In the genomic region with DNA sequence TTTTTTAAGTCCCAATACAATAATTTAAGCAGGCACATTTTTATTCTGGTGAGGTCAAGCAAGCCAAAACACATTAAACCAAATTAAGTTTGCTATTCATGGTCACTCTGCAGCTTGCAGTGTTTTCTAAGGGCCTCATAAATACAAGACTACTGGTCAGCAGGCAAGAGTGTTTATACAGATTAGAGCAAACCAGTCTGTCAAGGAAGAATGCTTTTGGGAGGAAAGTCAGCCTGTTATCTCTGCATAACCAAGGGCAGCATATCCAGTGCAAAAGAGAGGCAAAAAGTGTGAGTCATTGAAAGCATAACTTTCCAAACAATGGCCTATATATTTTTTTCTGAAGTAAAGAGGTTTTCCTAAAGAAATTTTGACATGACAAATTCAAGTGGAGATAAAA, we compare ENCODE assay signal across 1 cellular context.
TF ChIP-seq lines count a peak whose summit lies in the region.

No MANE protein-coding gene starts in this region.

TF ChIP-seq in K562, 482 proteins besides CTCF, POLR2A, EP300 and RAD21 (continued from another document and continues in another):
- TF ChIP-seq, protein P1, sequence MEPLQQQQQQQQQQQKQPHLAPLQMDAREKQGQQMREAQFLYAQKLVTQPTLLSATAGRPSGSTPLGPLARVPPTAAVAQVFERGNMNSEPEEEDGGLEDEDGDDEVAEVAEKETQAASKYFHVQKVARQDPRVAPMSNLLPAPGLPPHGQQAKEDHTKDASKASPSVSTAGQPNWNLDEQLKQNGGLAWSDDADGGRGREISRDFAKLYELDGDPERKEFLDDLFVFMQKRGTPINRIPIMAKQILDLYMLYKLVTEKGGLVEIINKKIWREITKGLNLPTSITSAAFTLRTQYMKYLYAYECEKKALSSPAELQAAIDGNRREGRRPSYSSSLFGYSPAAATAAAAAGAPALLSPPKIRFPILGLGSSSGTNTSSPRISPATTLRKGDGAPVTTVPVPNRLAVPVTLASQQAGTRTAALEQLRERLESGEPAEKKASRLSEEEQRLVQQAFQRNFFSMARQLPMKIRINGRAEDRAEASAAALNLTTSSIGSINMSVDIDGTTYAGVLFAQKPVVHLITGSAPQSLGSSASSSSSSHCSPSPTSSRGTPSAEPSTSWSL (CRISPR knock-in tag; IDR thresholded peaks at IDR 0.05; ENCODE audit: borderline replicate concordance), result no peak
- TF ChIP-seq FOXK1 (CRISPR knock-in tag; IDR thresholded peaks at IDR 0.05; ENCODE audit: borderline replicate concordance), result no peak
- 0 out of 4 replicates have a peak, but pooled peaks of 1 of the 2 experiments have one; percentile 15 for TF ChIP-seq NRF1 (conservative IDR thresholded peaks at IDR 0.05 in 1 of 2, IDR thresholded peaks at IDR 0.05 in 1 of 2)
- TF ChIP-seq TEAD1 (CRISPR knock-in tag; IDR thresholded peaks at IDR 0.05), result no peak
- no peak for TF ChIP-seq ZBTB5 (IDR thresholded peaks at IDR 0.05)
- no peak for TF ChIP-seq SUPT5H (IDR thresholded peaks at IDR 0.05)
- TF ChIP-seq ZNF354B (CRISPR knock-in tag; IDR thresholded peaks at IDR 0.05), result no peak
- TF ChIP-seq ZSCAN32 (CRISPR knock-in tag; IDR thresholded peaks at IDR 0.05), result no peak
- TF ChIP-seq HBP1 (CRISPR knock-in tag; IDR thresholded peaks at IDR 0.05), result no peak
- no peak for TF ChIP-seq U2AF2 (optimal IDR thresholded peaks at IDR 0.05; ENCODE audit: low read depth, low read length)
- TF ChIP-seq SOX6 (IDR thresholded peaks at IDR 0.05), result peak; percentile 91
- TF ChIP-seq TAF7 (tag; IDR thresholded peaks at IDR 0.05), result no peak
- no peak for TF ChIP-seq ZBTB9 (CRISPR knock-in tag; IDR thresholded peaks at IDR 0.05)
- no peak for TF ChIP-seq AFF1 (IDR thresholded peaks at IDR 0.05; ENCODE audit: low read depth in 1 of 2, partially characterized antibody in 2 of 2)
- TF ChIP-seq, protein P2, sequence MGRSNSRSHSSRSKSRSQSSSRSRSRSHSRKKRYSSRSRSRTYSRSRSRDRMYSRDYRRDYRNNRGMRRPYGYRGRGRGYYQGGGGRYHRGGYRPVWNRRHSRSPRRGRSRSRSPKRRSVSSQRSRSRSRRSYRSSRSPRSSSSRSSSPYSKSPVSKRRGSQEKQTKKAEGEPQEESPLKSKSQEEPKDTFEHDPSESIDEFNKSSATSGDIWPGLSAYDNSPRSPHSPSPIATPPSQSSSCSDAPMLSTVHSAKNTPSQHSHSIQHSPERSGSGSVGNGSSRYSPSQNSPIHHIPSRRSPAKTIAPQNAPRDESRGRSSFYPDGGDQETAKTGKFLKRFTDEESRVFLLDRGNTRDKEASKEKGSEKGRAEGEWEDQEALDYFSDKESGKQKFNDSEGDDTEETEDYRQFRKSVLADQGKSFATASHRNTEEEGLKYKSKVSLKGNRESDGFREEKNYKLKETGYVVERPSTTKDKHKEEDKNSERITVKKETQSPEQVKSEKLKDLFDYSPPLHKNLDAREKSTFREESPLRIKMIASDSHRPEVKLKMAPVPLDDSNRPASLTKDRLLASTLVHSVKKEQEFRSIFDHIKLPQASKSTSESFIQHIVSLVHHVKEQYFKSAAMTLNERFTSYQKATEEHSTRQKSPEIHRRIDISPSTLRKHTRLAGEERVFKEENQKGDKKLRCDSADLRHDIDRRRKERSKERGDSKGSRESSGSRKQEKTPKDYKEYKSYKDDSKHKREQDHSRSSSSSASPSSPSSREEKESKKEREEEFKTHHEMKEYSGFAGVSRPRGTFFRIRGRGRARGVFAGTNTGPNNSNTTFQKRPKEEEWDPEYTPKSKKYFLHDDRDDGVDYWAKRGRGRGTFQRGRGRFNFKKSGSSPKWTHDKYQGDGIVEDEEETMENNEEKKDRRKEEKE (IDR thresholded peaks at IDR 0.05; ENCODE audit: borderline replicate concordance in 1 of 2, control insufficient read depth in 1 of 2, low read depth in 2 of 2, low read length in 1 of 2), result peak in 1 of 2 experiments; percentile 79; a peak in 1 of 4 replicates
- TF ChIP-seq SNAPC5 (CRISPR knock-in tag; IDR thresholded peaks at IDR 0.05), result no peak
- no peak for TF ChIP-seq SMAD3 (CRISPR knock-in tag; conservative IDR thresholded peaks at IDR 0.05)
- no peak for TF ChIP-seq NFXL1 (CRISPR knock-in tag; IDR thresholded peaks at IDR 0.05)
- TF ChIP-seq STAT6 (CRISPR knock-in tag; IDR thresholded peaks at IDR 0.05), result no peak
- no peak for TF ChIP-seq ESRRB (CRISPR knock-in tag; IDR thresholded peaks at IDR 0.05; ENCODE audit: borderline replicate concordance)
- TF ChIP-seq SP2 (IDR thresholded peaks at IDR 0.05; ENCODE audit: extremely low read depth, low read depth, low read length, poor library complexity, severe bottlenecking), result no peak
- TF ChIP-seq, protein P3, sequence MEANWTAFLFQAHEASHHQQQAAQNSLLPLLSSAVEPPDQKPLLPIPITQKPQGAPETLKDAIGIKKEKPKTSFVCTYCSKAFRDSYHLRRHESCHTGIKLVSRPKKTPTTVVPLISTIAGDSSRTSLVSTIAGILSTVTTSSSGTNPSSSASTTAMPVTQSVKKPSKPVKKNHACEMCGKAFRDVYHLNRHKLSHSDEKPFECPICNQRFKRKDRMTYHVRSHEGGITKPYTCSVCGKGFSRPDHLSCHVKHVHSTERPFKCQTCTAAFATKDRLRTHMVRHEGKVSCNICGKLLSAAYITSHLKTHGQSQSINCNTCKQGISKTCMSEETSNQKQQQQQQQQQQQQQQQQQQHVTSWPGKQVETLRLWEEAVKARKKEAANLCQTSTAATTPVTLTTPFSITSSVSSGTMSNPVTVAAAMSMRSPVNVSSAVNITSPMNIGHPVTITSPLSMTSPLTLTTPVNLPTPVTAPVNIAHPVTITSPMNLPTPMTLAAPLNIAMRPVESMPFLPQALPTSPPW (CRISPR knock-in tag; IDR thresholded peaks at IDR 0.05), result no peak
- TF ChIP-seq BMI1 (IDR thresholded peaks at IDR 0.05; ENCODE audit: low read length), result no peak
- no peak for TF ChIP-seq MYC (IDR thresholded peaks at IDR 0.05; ENCODE audit: low read depth, low read length)
- TF ChIP-seq MYC (CRISPR knock-in tag; IDR thresholded peaks at IDR 0.05; ENCODE audit: borderline replicate concordance, low read depth), result no peak
- TF ChIP-seq ZNF444 (CRISPR knock-in tag; IDR thresholded peaks at IDR 0.05), result no peak
- TF ChIP-seq CHD2 (IDR thresholded peaks at IDR 0.05; ENCODE audit: low read depth, low read length), result no peak
- TF ChIP-seq ZNF212 (CRISPR knock-in tag; IDR thresholded peaks at IDR 0.05), result no peak
- no peak for TF ChIP-seq ZNF699 (CRISPR knock-in tag; IDR thresholded peaks at IDR 0.05; ENCODE audit: insufficient replicate concordance)
- TF ChIP-seq HDGF (IDR thresholded peaks at IDR 0.05), result no peak
- no peak; the same call in 1 of the 2 replicates for TF ChIP-seq MEF2A (IDR thresholded peaks at IDR 0.05; ENCODE audit: control insufficient read depth, low read depth, low read length)
- TF ChIP-seq ZFP36 (IDR thresholded peaks at IDR 0.05; ENCODE audit: low read depth, low read length, partially characterized antibody), result peak; percentile 18
- TF ChIP-seq, protein P4, sequence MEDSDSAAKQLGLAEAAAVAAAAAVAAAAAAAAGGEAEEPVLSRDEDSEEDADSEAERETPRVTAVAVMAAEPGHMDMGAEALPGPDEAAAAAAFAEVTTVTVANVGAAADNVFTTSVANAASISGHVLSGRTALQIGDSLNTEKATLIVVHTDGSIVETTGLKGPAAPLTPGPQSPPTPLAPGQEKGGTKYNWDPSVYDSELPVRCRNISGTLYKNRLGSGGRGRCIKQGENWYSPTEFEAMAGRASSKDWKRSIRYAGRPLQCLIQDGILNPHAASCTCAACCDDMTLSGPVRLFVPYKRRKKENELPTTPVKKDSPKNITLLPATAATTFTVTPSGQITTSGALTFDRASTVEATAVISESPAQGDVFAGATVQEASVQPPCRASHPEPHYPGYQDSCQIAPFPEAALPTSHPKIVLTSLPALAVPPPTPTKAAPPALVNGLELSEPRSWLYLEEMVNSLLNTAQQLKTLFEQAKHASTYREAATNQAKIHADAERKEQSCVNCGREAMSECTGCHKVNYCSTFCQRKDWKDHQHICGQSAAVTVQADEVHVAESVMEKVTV (CRISPR knock-in tag; IDR thresholded peaks at IDR 0.05), result no peak
- TF ChIP-seq SMAD2 (IDR thresholded peaks at IDR 0.05; ENCODE audit: low read depth, low read length), result no peak
- TF ChIP-seq THRAP3 (IDR thresholded peaks at IDR 0.05; ENCODE audit: borderline replicate concordance), result no peak
